Comparison of ENCODE assay signal across 33 cellular contexts in genomic region chr2:51469102-51469501, GRCh38.
DNase-seq lines count a peak whose midpoint lies in the region; ATAC-seq, FAIRE-seq and TF ChIP-seq lines count a peak whose summit lies in the region.
"Had no signal": no experiment of that assay in that cellular context is flagged by ENCODE, and none has a peak within 500 bp of the region (broad histone marks: within the 10 kb centered on the region; RNA-seq: fewer than 3 reads in every experiment).

No MANE protein-coding gene starts in this region.

- CTCF ChIA-PET in HepG2 (lab: Yijun Ruan, JAX; ENCODE audit: low intra/inter-chr PET ratio, low total read pairs) (no interaction called here), A549 (lab: Yijun Ruan, JAX) (no interaction called here), IMR-90 (lab: Yijun Ruan, JAX) (no interaction called here), K562 (lab: Yijun Ruan, JAX; ENCODE audit: low intra/inter-chr PET ratio) (no interaction called here)

- no peak overlapping the region for H3K18ac ChIP-seq in IMR-90 (ENCODE audit: low read depth, low read length)

- H3K36me3 ChIP-seq in HepG2 (replicated peaks in 1 of 2; ENCODE audit: control insufficient read depth in 1 of 2, insufficient read depth in 2 of 2, low read length in 2 of 2) (no peaks in the 10 kb centered on the region), right lobe of liver (no peaks in the 10 kb centered on the region), IMR-90 (ENCODE audit: control insufficient read depth, insufficient read depth, low read length) (no peaks in the 10 kb centered on the region), K562 (ENCODE audit: control insufficient read depth, insufficient read depth, low read length) (no peaks in the 10 kb centered on the region)
- H3K36me3 ChIP-seq: BE2C; BLaER1; BLaER1 treated with 17β-estradiol and CSF1 and Interleukin-3, amounts not matched to agents 10 nM and 100 nM had no signal

- H4K20me1 ChIP-seq in HepG2 (ENCODE audit: insufficient read depth, low read length) (no peaks in the 10 kb centered on the region), IMR-90 (ENCODE audit: insufficient read depth, low read length) (no peaks in the 10 kb centered on the region), K562 (replicated peaks; ENCODE audit: control insufficient read depth, insufficient read depth, low read length) (no peaks in the 10 kb centered on the region)
- H4K20me1 ChIP-seq: BLaER1; BLaER1 treated with 17β-estradiol and CSF1 and Interleukin-3, amounts not matched to agents 10 nM and 100 nM had no signal

- no peak overlapping the region for H2BK20ac ChIP-seq in IMR-90 (ENCODE audit: low read depth, low read length)

- no peak overlapping the region for H2BK15ac ChIP-seq in IMR-90 (ENCODE audit: low read depth, low read length)

- H3K79me1 ChIP-seq in IMR-90 (ENCODE audit: low read depth in 1 of 2, low read length in 2 of 2) = no peaks in the 10 kb centered on the region

- H4K8ac ChIP-seq in IMR-90 (ENCODE audit: low read depth in 2 of 2, low read length in 2 of 2) = no peak overlapping the region

- no peak for TF ChIP-seq CTCF in HepG2 (CRISPR knock-in tag; IDR thresholded peaks at IDR 0.05)
- TF ChIP-seq CTCF in right lobe of liver (IDR thresholded peaks at IDR 0.05) = no peak
- no peak for TF ChIP-seq CTCF in A549 (IDR thresholded peaks at IDR 0.05)
- no peak for TF ChIP-seq CTCF in IMR-90 (conservative IDR thresholded peaks at IDR 0.05; ENCODE audit: low read depth, low read length)
- TF ChIP-seq CTCF in K562 (IDR thresholded peaks at IDR 0.05 in 2 of 3, conservative IDR thresholded peaks at IDR 0.05 in 1 of 3; ENCODE audit: insufficient read depth in 2 of 3, low read depth in 1 of 3, low read length in 3 of 3) = no peak

- no TSS peak for BruUV-seq in HepG2 (replicated peaks; lab: Mats Ljungman, UMichigan)
- BruUV-seq in IMR-90 (replicated peaks; lab: Mats Ljungman, UMichigan) = no TSS peak
- no TSS peak for BruUV-seq in K562 (replicated peaks; lab: Mats Ljungman, UMichigan)

- WGBS in HepG2 (ENCODE audit: low lambda C conversion rate) = 5% methylated on average over 4 of the region's 4 CpGs
- 71% methylated on average over 4 of the region's 4 CpGs for WGBS in right lobe of liver (ENCODE audit: insufficient coverage, low coverage, low lambda C conversion rate, missing lambda C conversion rate)
- 46% methylated on average over 4 of the region's 4 CpGs for WGBS in A549 (ENCODE audit: missing lambda C conversion rate)
- WGBS in IMR-90 (ENCODE audit: extremely low coverage in 2 of 2, insufficient read length in 1 of 2), 2 experiments = no CpG with 5 or more reads among the region's 4 CpGs
- WGBS in K562 (ENCODE audit: insufficient coverage, low coverage, missing lambda C conversion rate) = 1% methylated on average over 4 of the region's 4 CpGs

- dilution Hi-C loops in IMR-90 (cut with HindIII; ENCODE audit: low sequenced_read_pairs, unreplicated experiment) = no loop called here

- H2BK120ac ChIP-seq in IMR-90 (ENCODE audit: low read depth, low read length) = no peak overlapping the region

- no peaks in the 10 kb centered on the region for H3K79me2 ChIP-seq in HepG2 (ENCODE audit: insufficient read depth, low read length)
- no peaks in the 10 kb centered on the region for H3K79me2 ChIP-seq in K562 (ENCODE audit: control insufficient read depth, insufficient read depth, low read length)

- H2AK5ac ChIP-seq in IMR-90 (ENCODE audit: low read depth, low read length) = no peak overlapping the region

- intact Hi-C loops in HepG2 (cut with micrococcal nuclease; ENCODE audit: unreplicated experiment) = no loop called here
- intact Hi-C loops in right lobe of liver (cut with DNase I) = no loop called here
- intact Hi-C loops in IMR-90 (cut with micrococcal nuclease) = no loop called here
- intact Hi-C loops in K562 (cut with micrococcal nuclease) = no loop called here

- H3K27me3 ChIP-seq in HepG2 (ENCODE audit: control insufficient read depth in 1 of 2, insufficient read depth in 2 of 2, low read length in 2 of 2) = no peaks in the 10 kb centered on the region
- H3K27me3 ChIP-seq in right lobe of liver = no peaks in the 10 kb centered on the region
- no peaks in the 10 kb centered on the region for H3K27me3 ChIP-seq in IMR-90 (ENCODE audit: control insufficient read depth, insufficient read depth, low read length)
- no peaks in the 10 kb centered on the region for H3K27me3 ChIP-seq in K562 (ENCODE audit: control insufficient read depth in 2 of 2, insufficient read depth in 2 of 2, low read length in 2 of 2)
- H3K27me3 ChIP-seq: BE2C; BLaER1; BLaER1 treated with 17β-estradiol and CSF1 and Interleukin-3, amounts not matched to agents 10 nM and 100 nM had no signal

- no peak for FAIRE-seq in HepG2 (lab: Jason Lieb, UNC)
- FAIRE-seq in A549 (lab: Jason Lieb, UNC) = no peak
- no peak for FAIRE-seq in K562 (lab: Jason Lieb, UNC)
- FAIRE-seq: A204.1, D721Med had no signal

- no peak overlapping the region for H3K23ac ChIP-seq in IMR-90 (ENCODE audit: low read depth, low read length)

- no peak overlapping the region for H3K9ac ChIP-seq in HepG2 (ENCODE audit: insufficient read depth, low read depth, low read length)
- no peak overlapping the region for H3K9ac ChIP-seq in IMR-90 (ENCODE audit: low read depth, low read length)
- no peak overlapping the region for H3K9ac ChIP-seq in K562 (ENCODE audit: insufficient read depth in 1 of 2, low read depth in 2 of 2, low read length in 2 of 2)
- H3K9ac ChIP-seq: BLaER1; BLaER1 treated with 17β-estradiol and CSF1 and Interleukin-3, amounts not matched to agents 10 nM and 100 nM had no signal

- no peak for DNase-seq in HepG2 (ENCODE audit: low spot score)
- DNase-seq in right lobe of liver = no peak
- DNase-seq in A549 (ENCODE audit: low read depth in 1 of 2, low spot score in 1 of 2) = no peak
- no peak for DNase-seq in IMR-90
- DNase-seq in K562 (ENCODE audit: extremely low read depth in 1 of 4, low spot score in 3 of 4) = no peak
- DNase-seq in activated CD4-positive, alpha-beta T cell treated with anti-CD3 and anti-CD28 coated beads, Interleukin-2, amount 50 U/mL, for 48 hours = no peak
- no peak for DNase-seq in DMS153 (lab: John Stamatoyannopoulos, UW)
- DNase-seq: 8988T; ACHN; AML-193; BE2C; C1 segment of cervical spinal cord; Caco-2; Calu3; CD4-positive, alpha-beta memory T cell; CD4-positive, alpha-beta T cell; CD4-positive, CD25-positive, alpha-beta regulatory T cell; CD8-positive, alpha-beta memory T cell; CD8-positive, alpha-beta T cell; COR-L47; DMS 273 treated with DMSO at 0.1 percent for 48 hours; DMS53; DMS79; DMS79 treated with DMSO at 0.1 percent for 48 hours; DND-41; EL had no signal

- peaks cover 9% of the 10 kb centered on the region; the same call in 1 of the 2 replicates for H3K9me3 ChIP-seq in HepG2 (ENCODE audit: low read length)
- H3K9me3 ChIP-seq in right lobe of liver = no peaks in the 10 kb centered on the region
- 0 out of 3 replicates have a peak, but pooled peaks cover 3% of the 10 kb centered on the region for H3K9me3 ChIP-seq in A549
- H3K9me3 ChIP-seq in IMR-90 (ENCODE audit: control insufficient read depth, insufficient read depth, low read length) = no peaks in the 10 kb centered on the region
- H3K9me3 ChIP-seq in K562 (replicated peaks; ENCODE audit: control insufficient read depth, insufficient read depth, low read depth, low read length) = no peaks in the 10 kb centered on the region
- H3K9me3 ChIP-seq: BE2C; BLaER1; BLaER1 treated with 17β-estradiol and CSF1 and Interleukin-3, amounts not matched to agents 10 nM and 100 nM; Caco-2 had no signal

- no peak overlapping the region for H3K4me3 ChIP-seq in HepG2 (replicated peaks in 1 of 3; ENCODE audit: insufficient read depth in 1 of 3, low read depth in 2 of 3, low read length in 3 of 3)
- H3K4me3 ChIP-seq in right lobe of liver = no peak overlapping the region
- no peak overlapping the region for H3K4me3 ChIP-seq in A549
- H3K4me3 ChIP-seq in IMR-90 (ENCODE audit: insufficient read depth, low read depth, low read length) = no peak overlapping the region
- H3K4me3 ChIP-seq in K562 = no peak overlapping the region
- H3K4me3 ChIP-seq: BLaER1; BLaER1 treated with 17β-estradiol and CSF1 and Interleukin-3, amounts not matched to agents 10 nM and 100 nM had no signal

- H2AK9ac ChIP-seq in IMR-90 (replicated peaks; ENCODE audit: low read depth, low read length, poor library complexity) = no peak overlapping the region

- ATAC-seq in HepG2 (no peak), right lobe of liver (no peak), A549 (no peak), IMR-90 (ENCODE audit: low read depth) (no peak), K562 (no peak), HG02759 (IDR thresholded peaks at IDR 0.05; ENCODE audit: unreplicated experiment) (no peak)
- ATAC-seq: CD8-positive, alpha-beta T cell had no signal

- POLR2A ChIA-PET in HepG2 (lab: Yijun Ruan, JAX) = no interaction called here
- POLR2A ChIA-PET in A549 (lab: Yijun Ruan, JAX) = no interaction called here
- POLR2A ChIA-PET in IMR-90 (lab: Charles Lee; ENCODE audit: unreplicated experiment) = no interaction called here
- POLR2A ChIA-PET in K562 (lab: Yijun Ruan, JAX) = no interaction called here

- H3K4me2 ChIP-seq in HepG2 (ENCODE audit: low read depth, low read length) (no peak overlapping the region), A549 (no peak overlapping the region), IMR-90 (ENCODE audit: low read depth, low read length) (no peak overlapping the region), K562 (ENCODE audit: insufficient read depth, low read length) (no peak overlapping the region)
- H3K4me2 ChIP-seq: BLaER1; BLaER1 treated with 17β-estradiol and CSF1 and Interleukin-3, amounts not matched to agents 10 nM and 100 nM had no signal

- H4K5ac ChIP-seq in IMR-90 (ENCODE audit: low read depth, low read length) = no peak overlapping the region

- H3K9me1 ChIP-seq in IMR-90 (ENCODE audit: insufficient read depth, low read length) = no peaks in the 10 kb centered on the region
- H3K9me1 ChIP-seq in K562 (ENCODE audit: control insufficient read depth, insufficient read depth, low read length) = no peaks in the 10 kb centered on the region

- TF ChIP-seq POLR2A in HepG2 (IDR thresholded peaks at IDR 0.05; ENCODE audit: insufficient read depth in 1 of 2, low read depth in 2 of 2, low read length in 2 of 2) = no peak
- TF ChIP-seq POLR2A in right lobe of liver (IDR thresholded peaks at IDR 0.05) = no peak
- no peak for TF ChIP-seq POLR2A in A549 (IDR thresholded peaks at IDR 0.05; ENCODE audit: low read length)
- no peak for TF ChIP-seq POLR2A in IMR-90 (IDR thresholded peaks at IDR 0.05; ENCODE audit: low read depth, low read length)
- TF ChIP-seq POLR2A in K562 (conservative IDR thresholded peaks at IDR 0.05) = no peak

- TF ChIP-seq EP300 in HepG2 (IDR thresholded peaks at IDR 0.05; ENCODE audit: low read depth in 2 of 2, low read length in 2 of 2) (no peak), HepG2 (CRISPR knock-in tag; IDR thresholded peaks at IDR 0.05; ENCODE audit: borderline replicate concordance) (no peak), A549 (IDR thresholded peaks at IDR 0.05) (no peak), K562 (IDR thresholded peaks at IDR 0.05; ENCODE audit: low read length) (no peak)

- H3K14ac ChIP-seq in IMR-90 (replicated peaks; ENCODE audit: low read depth, low read length) = no peak overlapping the region

- no peak for TF ChIP-seq RAD21 in HepG2 (CRISPR knock-in tag; IDR thresholded peaks at IDR 0.05)
- no peak for TF ChIP-seq RAD21 in A549 (conservative IDR thresholded peaks at IDR 0.05 in 1 of 2, IDR thresholded peaks at IDR 0.05 in 1 of 2)
- no peak for TF ChIP-seq RAD21 in IMR-90 (IDR thresholded peaks at IDR 0.05; ENCODE audit: low read length)
- TF ChIP-seq RAD21 in K562 (CRISPR knock-in tag; conservative IDR thresholded peaks at IDR 0.05 in 1 of 2, IDR thresholded peaks at IDR 0.05 in 1 of 2) = no peak

- in situ Hi-C loops in HepG2 (cut with HindIII; ENCODE audit: extremely low pct_ligation_motif_present, low pct_unique_long_range_greater_than_20kb) (no loop called here), IMR-90 (cut with MboI; ENCODE audit: low sequenced_read_pairs) (no loop called here), K562 (cut with MboI) (no loop called here)

- H2BK5ac ChIP-seq in IMR-90 (ENCODE audit: low read depth, low read length, poor library complexity, severe bottlenecking) = no peak overlapping the region

- H2AFZ ChIP-seq in HepG2 (ENCODE audit: low read length) (no peak overlapping the region), IMR-90 (replicated peaks; ENCODE audit: low read length, poor library complexity) (no peak overlapping the region), K562 (ENCODE audit: low read depth, low read length) (no peak overlapping the region)

- H3K4me1 ChIP-seq in HepG2 (ENCODE audit: insufficient read depth, low read length) (no peaks in the 10 kb centered on the region), right lobe of liver (no peaks in the 10 kb centered on the region), A549 (no peaks in the 10 kb centered on the region), IMR-90 (ENCODE audit: control insufficient read depth, insufficient read depth, low read length) (no peaks in the 10 kb centered on the region), K562 (replicated peaks in 1 of 2; ENCODE audit: control insufficient read depth in 2 of 2, insufficient read depth in 2 of 2, low read length in 2 of 2) (no peaks in the 10 kb centered on the region)
- H3K4me1 ChIP-seq: BE2C; BLaER1; BLaER1 treated with 17β-estradiol and CSF1 and Interleukin-3, amounts not matched to agents 10 nM and 100 nM; Caco-2 had no signal

- H3K4ac ChIP-seq in IMR-90 (ENCODE audit: low read depth, low read length) = no peak overlapping the region

- H3K27ac ChIP-seq in HepG2 (ENCODE audit: extremely low read length, insufficient read depth, low read length) = no peak overlapping the region
- H3K27ac ChIP-seq in right lobe of liver = no peak overlapping the region
- H3K27ac ChIP-seq in A549 = no peak overlapping the region
- H3K27ac ChIP-seq in IMR-90 (ENCODE audit: insufficient read depth, low read length) = no peak overlapping the region
- no peak overlapping the region for H3K27ac ChIP-seq in K562 (ENCODE audit: extremely low read depth, low read depth, low read length)
- H3K27ac ChIP-seq: 22Rv1; BLaER1; BLaER1 treated with 17β-estradiol and CSF1 and Interleukin-3, amounts not matched to agents 10 nM and 100 nM; C4-2B had no signal

- no peak overlapping the region for H3K56ac ChIP-seq in IMR-90 (ENCODE audit: extremely low read depth, insufficient read depth, low read length)

- no peak overlapping the region for H4K91ac ChIP-seq in IMR-90 (ENCODE audit: insufficient read depth, low read depth, low read length)

Comparison
In these comparisons a context has a peak if more than half of its experiments do, and no peak if none do; other contexts are left out.
1. Of the 241 proteins assayed by ChIP-seq in both HepG2 and K562: peak only in HepG2: MAFF and MAFK; only in K562: none; in both: none; in neither: 239.